8 cellular contexts compared by ENCODE assay signal in genomic region chr1:59057211-59057694, GRCh38.
DNase-seq lines count a peak whose midpoint lies in the region; ATAC-seq and TF ChIP-seq lines count a peak whose summit lies in the region.

No MANE protein-coding gene starts in this region.

- CTCF ChIA-PET in CD8-positive, alpha-beta memory T cell (lab: Charles Lee): no interaction called here

- peaks cover 0 to 9% (median 6%) of the 10 kb centered on the region in 3 donors for H3K36me3 Mint-ChIP-seq in CD8-positive, alpha-beta memory T cell

- H3K4me1 ChIP-seq in CD8-positive, alpha-beta memory T cell (ENCODE audit: insufficient read depth, low read length): no peaks in the 10 kb centered on the region

- H3K9me3 Mint-ChIP-seq in CD8-positive, alpha-beta memory T cell: no peaks in the 10 kb centered on the region

- H3K4me1 Mint-ChIP-seq in CD8-positive, alpha-beta memory T cell: peaks cover 15 to 17% (median 16%) of the 10 kb centered on the region in 3 donors

- no peaks in the 10 kb centered on the region for H3K27me3 ChIP-seq in CD8-positive, alpha-beta memory T cell (ENCODE audit: insufficient read depth, low read length, poor library complexity, severe bottlenecking)

- H3K27ac ChIP-seq in CD8-positive, alpha-beta memory T cell (ENCODE audit: low read depth, low read length): no peak overlapping the region

- H3K4me3 Mint-ChIP-seq in CD8-positive, alpha-beta memory T cell: no peak overlapping the region

- H3K27ac Mint-ChIP-seq in CD8-positive, alpha-beta memory T cell: no peak overlapping the region

- peaks cover 0 to 2% of the 10 kb centered on the region in 2 donors for H3K27me3 Mint-ChIP-seq in CD8-positive, alpha-beta memory T cell

- H3K36me3 ChIP-seq in CD8-positive, alpha-beta memory T cell (ENCODE audit: insufficient read depth, low read length): no peaks in the 10 kb centered on the region

- no peak for TF ChIP-seq CTCF in AG09309 (IDR thresholded peaks at IDR 0.05; ENCODE audit: control insufficient read depth, insufficient read depth, low read depth, low read length, missing control alignments)

- H3K9me3 ChIP-seq in CD8-positive, alpha-beta memory T cell (ENCODE audit: low read length): no peaks in the 10 kb centered on the region

- POLR2A ChIA-PET in CD8-positive, alpha-beta memory T cell (lab: Charles Lee): no interaction called here

- no peak overlapping the region for H3K4me3 ChIP-seq in AG09309 (ENCODE audit: control insufficient read depth, low read depth, low read length)
- H3K4me3 ChIP-seq in CD8-positive, alpha-beta memory T cell (ENCODE audit: low read length): no peak overlapping the region

- DNase-seq in AG09309 (ENCODE audit: low read depth) (peak; percentile 95), NAMALWA (ENCODE audit: low spot score) (peak; percentile 42), dermis microvascular lymphatic vessel endothelial cell (ENCODE audit: low read depth in 2 of 2) (peak; percentile 15 to 50), mucosa of gallbladder (ENCODE audit: low spot score) (peak; percentile 70)
- no peak for DNase-seq in CD8-positive, alpha-beta memory T cell

- ATAC-seq in HG03439 (IDR thresholded peaks at IDR 0.05; ENCODE audit: unreplicated experiment) (no peak), HG02938 (IDR thresholded peaks at IDR 0.05; ENCODE audit: unreplicated experiment) (no peak), HG03097 (IDR thresholded peaks at IDR 0.05; ENCODE audit: low FRiP score, unreplicated experiment) (no peak)

Comparison
In these comparisons a context has a peak if more than half of its experiments do, and no peak if none do; other contexts are left out.
1. DNase-seq: peak in AG09309 (single experiment), NAMALWA (single experiment), dermis microvascular lymphatic vessel endothelial cell (2 of 2) and mucosa of gallbladder (single experiment); none in CD8-positive, alpha-beta memory T cell (0 of 5).